In the genomic region with DNA sequence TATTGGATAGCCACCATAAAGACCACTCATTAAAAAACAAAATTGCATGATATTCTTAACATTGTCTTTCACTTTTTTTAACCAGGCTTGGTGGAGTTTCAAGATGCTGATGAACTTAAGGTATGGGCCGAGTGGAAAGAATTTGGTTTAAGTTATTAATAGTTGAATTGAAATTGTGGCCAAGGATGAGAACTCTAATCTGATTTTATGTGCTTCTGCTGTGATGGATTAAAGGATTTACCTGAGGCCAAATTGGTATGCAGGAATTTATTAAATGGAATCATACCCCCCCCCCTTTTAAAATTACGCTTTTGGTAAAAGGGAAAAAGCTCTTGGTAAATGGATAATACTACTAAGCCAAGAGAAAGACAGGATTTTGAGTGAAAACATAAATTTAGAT, we compare ENCODE assay signal across 1 cellular context.
TF ChIP-seq lines count a peak whose summit lies in the region.

No MANE protein-coding gene starts in this region.

TF ChIP-seq in IMR-90, 13 proteins besides CTCF, POLR2A, EP300 and RAD21 (continued from another document):
- TF ChIP-seq, protein P1, sequence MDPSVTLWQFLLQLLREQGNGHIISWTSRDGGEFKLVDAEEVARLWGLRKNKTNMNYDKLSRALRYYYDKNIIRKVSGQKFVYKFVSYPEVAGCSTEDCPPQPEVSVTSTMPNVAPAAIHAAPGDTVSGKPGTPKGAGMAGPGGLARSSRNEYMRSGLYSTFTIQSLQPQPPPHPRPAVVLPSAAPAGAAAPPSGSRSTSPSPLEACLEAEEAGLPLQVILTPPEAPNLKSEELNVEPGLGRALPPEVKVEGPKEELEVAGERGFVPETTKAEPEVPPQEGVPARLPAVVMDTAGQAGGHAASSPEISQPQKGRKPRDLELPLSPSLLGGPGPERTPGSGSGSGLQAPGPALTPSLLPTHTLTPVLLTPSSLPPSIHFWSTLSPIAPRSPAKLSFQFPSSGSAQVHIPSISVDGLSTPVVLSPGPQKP (IDR thresholded peaks at IDR 0.05; ENCODE audit: borderline replicate concordance, low read depth, low read length): no peak
- TF ChIP-seq MAZ (IDR thresholded peaks at IDR 0.05; ENCODE audit: borderline replicate concordance, low read depth, low read length) (no peak), MXI1 (IDR thresholded peaks at IDR 0.05; ENCODE audit: borderline replicate concordance, low read depth, low read length) (no peak), RFX5 (IDR thresholded peaks at IDR 0.05; ENCODE audit: low read depth, low read length) (no peak), CHD1 (IDR thresholded peaks at IDR 0.05; ENCODE audit: low read depth, low read length) (no peak), CEBPB (IDR thresholded peaks at IDR 0.05; ENCODE audit: low read depth, low read length) (no peak), BHLHE40 (IDR thresholded peaks at IDR 0.05; ENCODE audit: low read depth, low read length) (no peak), RCOR1 (IDR thresholded peaks at IDR 0.05; ENCODE audit: insufficient replicate concordance, low read length) (no peak), MAFK (IDR thresholded peaks at IDR 0.05; ENCODE audit: low read depth, low read length) (no peak), SMC3 (IDR thresholded peaks at IDR 0.05; ENCODE audit: low read depth, low read length) (no peak)
- TF ChIP-seq, protein P2, sequence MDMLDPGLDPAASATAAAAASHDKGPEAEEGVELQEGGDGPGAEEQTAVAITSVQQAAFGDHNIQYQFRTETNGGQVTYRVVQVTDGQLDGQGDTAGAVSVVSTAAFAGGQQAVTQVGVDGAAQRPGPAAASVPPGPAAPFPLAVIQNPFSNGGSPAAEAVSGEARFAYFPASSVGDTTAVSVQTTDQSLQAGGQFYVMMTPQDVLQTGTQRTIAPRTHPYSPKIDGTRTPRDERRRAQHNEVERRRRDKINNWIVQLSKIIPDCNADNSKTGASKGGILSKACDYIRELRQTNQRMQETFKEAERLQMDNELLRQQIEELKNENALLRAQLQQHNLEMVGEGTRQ (IDR thresholded peaks at IDR 0.05; ENCODE audit: low read depth, low read length): no peak
